15 cellular contexts compared by ENCODE assay signal in genomic region chr3:126121632-126122031, GRCh38. TPM values are rescaled to one million over a fixed set of nuclear protein-coding genes. Genes with fewer than 3 reads are reported as not detected.
"Had no signal": no experiment of that assay in that cellular context is flagged by ENCODE, and none has a peak within 500 bp of the region (broad histone marks: within the 10 kb centered on the region; RNA-seq: fewer than 3 reads in every experiment).

No MANE protein-coding gene starts in this region.

- H3K36me3 ChIP-seq: cardiac muscle cell, upper lobe of right lung had no signal

- DNase-seq: activated CD4-positive, alpha-beta T cell treated with anti-CD3 and anti-CD28 coated beads, Interleukin-2, amount 50 U/mL, for 1 hour; activated CD4-positive, CD25-positive, alpha-beta regulatory T cell; activated naive CD4-positive, alpha-beta T cell treated with anti-CD3 and anti-CD28 coated beads, Interleukin-2, amount 10 ng/mL, durations not matched to agents 7 days and 5 days; effector CD8-positive, alpha-beta T cell; kidney; mesendoderm; retina; small intestine; stimulated activated naive B cell treated with anti-CD40 and anti-IgM and Interleukin-4, amounts not matched to agents 10 μg/mL and 1 μg/mL and 100 μg/mL, for 72 hours; T-helper 2 cell; upper lobe of right lung had no signal

- H3K27me3 ChIP-seq: cardiac muscle cell, gastroesophageal sphincter, upper lobe of right lung had no signal

- H3K9me3 ChIP-seq: gastroesophageal sphincter, upper lobe of right lung had no signal

- H3K27ac ChIP-seq: cardiac muscle cell, gastroesophageal sphincter, parathyroid adenoma, upper lobe of right lung had no signal

- H3K4me3 ChIP-seq: cardiac muscle cell, gastroesophageal sphincter, upper lobe of right lung had no signal

- ATAC-seq: gastroesophageal sphincter; stimulated activated naive B cell treated with anti-CD40 and anti-IgM and Interleukin-4, amounts not matched to agents 10 μg/mL and 1 μg/mL and 100 μg/mL, for 72 hours; upper lobe of right lung had no signal

- H3K4me1 ChIP-seq: gastroesophageal sphincter, parathyroid adenoma, upper lobe of right lung had no signal

RNA-seq across cellular contexts. Expression of gene ALDH1L1, which starts 58.8 kb away (rescaled TPM):
- total RNA-seq: activated T-helper 1 cell treated with anti-CD3 and anti-CD28 coated beads, Interleukin-12 subunit alpha, Interleukin-12 subunit beta, Interleukin-2, Interleukin-4 antibody, amounts not matched to agents 30 ng/mL and 10 ng/mL and 1 ng/mL, durations not matched to agents 14 hours and 24 hours and 36 hours had no signal
